In the genomic region with DNA sequence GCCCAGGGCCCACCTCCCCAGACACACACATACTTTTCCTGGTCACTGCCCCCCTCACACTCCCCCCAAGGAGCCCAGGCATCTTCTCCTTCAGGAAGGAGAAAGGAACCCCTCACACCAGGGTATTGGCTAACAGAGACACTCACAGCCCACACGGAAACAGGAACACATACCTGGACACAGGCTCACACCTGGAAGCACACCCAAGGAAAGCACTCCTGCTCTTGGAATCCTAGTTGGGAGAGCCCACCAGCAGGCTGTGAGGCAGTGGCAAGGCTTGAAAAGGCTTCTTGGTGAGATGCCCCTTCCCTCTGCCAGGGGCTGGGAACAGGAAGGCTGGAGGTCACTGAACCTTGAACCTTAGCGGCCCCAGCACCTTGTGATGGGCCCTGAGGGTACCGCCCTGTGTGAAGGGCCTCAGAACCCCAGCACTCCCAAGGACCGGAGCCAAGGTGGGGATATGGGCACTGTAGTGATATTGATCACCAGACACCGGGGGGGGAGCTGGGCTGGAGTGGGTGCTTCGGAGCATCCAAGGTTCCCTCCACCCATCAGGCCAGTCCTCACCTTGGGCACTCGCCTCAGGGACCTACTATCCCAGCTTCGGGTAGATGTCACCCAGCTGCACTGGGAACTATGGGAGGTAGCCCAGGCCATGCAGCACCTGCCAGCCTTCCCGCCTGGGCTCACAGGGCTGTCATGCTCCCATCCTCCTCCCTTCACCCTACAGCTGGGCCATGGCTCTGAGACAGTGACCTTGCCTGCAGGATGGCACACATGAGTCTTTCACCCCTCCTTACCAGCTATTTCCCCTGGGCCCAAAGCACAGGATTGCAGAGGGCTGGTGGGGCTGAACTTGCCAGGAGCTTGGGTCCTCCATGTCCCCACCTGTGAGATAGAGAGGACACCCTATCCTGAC, we compare ENCODE assay signal across 1 cellular context.
TF ChIP-seq lines count a peak whose summit lies in the region.

No MANE protein-coding gene starts in this region.

TF ChIP-seq in WTC11, 78 proteins besides CTCF, POLR2A, EP300 and RAD21 (continued from another document):
- TF ChIP-seq, protein P1, sequence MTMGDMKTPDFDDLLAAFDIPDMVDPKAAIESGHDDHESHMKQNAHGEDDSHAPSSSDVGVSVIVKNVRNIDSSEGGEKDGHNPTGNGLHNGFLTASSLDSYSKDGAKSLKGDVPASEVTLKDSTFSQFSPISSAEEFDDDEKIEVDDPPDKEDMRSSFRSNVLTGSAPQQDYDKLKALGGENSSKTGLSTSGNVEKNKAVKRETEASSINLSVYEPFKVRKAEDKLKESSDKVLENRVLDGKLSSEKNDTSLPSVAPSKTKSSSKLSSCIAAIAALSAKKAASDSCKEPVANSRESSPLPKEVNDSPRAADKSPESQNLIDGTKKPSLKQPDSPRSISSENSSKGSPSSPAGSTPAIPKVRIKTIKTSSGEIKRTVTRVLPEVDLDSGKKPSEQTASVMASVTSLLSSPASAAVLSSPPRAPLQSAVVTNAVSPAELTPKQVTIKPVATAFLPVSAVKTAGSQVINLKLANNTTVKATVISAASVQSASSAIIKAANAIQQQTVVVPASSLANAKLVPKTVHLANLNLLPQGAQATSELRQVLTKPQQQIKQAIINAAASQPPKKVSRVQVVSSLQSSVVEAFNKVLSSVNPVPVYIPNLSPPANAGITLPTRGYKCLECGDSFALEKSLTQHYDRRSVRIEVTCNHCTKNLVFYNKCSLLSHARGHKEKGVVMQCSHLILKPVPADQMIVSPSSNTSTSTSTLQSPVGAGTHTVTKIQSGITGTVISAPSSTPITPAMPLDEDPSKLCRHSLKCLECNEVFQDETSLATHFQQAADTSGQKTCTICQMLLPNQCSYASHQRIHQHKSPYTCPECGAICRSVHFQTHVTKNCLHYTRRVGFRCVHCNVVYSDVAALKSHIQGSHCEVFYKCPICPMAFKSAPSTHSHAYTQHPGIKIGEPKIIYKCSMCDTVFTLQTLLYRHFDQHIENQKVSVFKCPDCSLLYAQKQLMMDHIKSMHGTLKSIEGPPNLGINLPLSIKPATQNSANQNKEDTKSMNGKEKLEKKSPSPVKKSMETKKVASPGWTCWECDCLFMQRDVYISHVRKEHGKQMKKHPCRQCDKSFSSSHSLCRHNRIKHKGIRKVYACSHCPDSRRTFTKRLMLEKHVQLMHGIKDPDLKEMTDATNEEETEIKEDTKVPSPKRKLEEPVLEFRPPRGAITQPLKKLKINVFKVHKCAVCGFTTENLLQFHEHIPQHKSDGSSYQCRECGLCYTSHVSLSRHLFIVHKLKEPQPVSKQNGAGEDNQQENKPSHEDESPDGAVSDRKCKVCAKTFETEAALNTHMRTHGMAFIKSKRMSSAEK (CRISPR knock-in tag; IDR thresholded peaks at IDR 0.05; ENCODE audit: borderline replicate concordance), result no peak
- TF ChIP-seq, protein P2, sequence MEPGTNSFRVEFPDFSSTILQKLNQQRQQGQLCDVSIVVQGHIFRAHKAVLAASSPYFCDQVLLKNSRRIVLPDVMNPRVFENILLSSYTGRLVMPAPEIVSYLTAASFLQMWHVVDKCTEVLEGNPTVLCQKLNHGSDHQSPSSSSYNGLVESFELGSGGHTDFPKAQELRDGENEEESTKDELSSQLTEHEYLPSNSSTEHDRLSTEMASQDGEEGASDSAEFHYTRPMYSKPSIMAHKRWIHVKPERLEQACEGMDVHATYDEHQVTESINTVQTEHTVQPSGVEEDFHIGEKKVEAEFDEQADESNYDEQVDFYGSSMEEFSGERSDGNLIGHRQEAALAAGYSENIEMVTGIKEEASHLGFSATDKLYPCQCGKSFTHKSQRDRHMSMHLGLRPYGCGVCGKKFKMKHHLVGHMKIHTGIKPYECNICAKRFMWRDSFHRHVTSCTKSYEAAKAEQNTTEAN (CRISPR knock-in tag; IDR thresholded peaks at IDR 0.05), result no peak
- TF ChIP-seq, protein P3, sequence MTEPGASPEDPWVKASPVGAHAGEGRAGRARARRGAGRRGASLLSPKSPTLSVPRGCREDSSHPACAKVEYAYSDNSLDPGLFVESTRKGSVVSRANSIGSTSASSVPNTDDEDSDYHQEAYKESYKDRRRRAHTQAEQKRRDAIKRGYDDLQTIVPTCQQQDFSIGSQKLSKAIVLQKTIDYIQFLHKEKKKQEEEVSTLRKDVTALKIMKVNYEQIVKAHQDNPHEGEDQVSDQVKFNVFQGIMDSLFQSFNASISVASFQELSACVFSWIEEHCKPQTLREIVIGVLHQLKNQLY (CRISPR knock-in tag; IDR thresholded peaks at IDR 0.05), result no peak
- TF ChIP-seq, protein P4, sequence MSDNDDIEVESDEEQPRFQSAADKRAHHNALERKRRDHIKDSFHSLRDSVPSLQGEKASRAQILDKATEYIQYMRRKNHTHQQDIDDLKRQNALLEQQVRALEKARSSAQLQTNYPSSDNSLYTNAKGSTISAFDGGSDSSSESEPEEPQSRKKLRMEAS (CRISPR knock-in tag; IDR thresholded peaks at IDR 0.05), result no peak
- TF ChIP-seq NFE2L1 (CRISPR knock-in tag; IDR thresholded peaks at IDR 0.05) (no peak), MYBL2 (CRISPR knock-in tag; IDR thresholded peaks at IDR 0.05) (no peak), ESRRA (CRISPR knock-in tag; IDR thresholded peaks at IDR 0.05; ENCODE audit: borderline replicate concordance) (no peak), KAT7 (CRISPR knock-in tag; IDR thresholded peaks at IDR 0.05; ENCODE audit: borderline replicate concordance) (no peak), PRRX2 (CRISPR knock-in tag; IDR thresholded peaks at IDR 0.05) (no peak), ELF4 (CRISPR knock-in tag; IDR thresholded peaks at IDR 0.05; ENCODE audit: low read depth) (no peak), CREB1 (CRISPR knock-in tag; IDR thresholded peaks at IDR 0.05) (no peak), IRF2 (CRISPR knock-in tag; IDR thresholded peaks at IDR 0.05; ENCODE audit: borderline replicate concordance, low read depth) (no peak), FOXJ3 (CRISPR knock-in tag; IDR thresholded peaks at IDR 0.05; ENCODE audit: borderline replicate concordance) (no peak)
- TF ChIP-seq, protein P5, sequence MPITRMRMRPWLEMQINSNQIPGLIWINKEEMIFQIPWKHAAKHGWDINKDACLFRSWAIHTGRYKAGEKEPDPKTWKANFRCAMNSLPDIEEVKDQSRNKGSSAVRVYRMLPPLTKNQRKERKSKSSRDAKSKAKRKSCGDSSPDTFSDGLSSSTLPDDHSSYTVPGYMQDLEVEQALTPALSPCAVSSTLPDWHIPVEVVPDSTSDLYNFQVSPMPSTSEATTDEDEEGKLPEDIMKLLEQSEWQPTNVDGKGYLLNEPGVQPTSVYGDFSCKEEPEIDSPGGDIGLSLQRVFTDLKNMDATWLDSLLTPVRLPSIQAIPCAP (CRISPR knock-in tag; IDR thresholded peaks at IDR 0.05), result no peak
- TF ChIP-seq, protein P6, sequence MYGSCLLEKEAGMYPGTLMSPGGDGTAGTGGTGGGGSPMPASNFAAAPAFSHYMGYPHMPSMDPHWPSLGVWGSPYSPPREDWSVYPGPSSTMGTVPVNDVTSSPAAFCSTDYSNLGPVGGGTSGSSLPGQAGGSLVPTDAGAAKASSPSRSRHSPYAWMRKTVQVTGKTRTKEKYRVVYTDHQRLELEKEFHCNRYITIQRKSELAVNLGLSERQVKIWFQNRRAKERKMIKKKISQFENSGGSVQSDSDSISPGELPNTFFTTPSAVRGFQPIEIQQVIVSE (CRISPR knock-in tag; IDR thresholded peaks at IDR 0.05; ENCODE audit: borderline replicate concordance), result no peak
- TF ChIP-seq, protein P7, sequence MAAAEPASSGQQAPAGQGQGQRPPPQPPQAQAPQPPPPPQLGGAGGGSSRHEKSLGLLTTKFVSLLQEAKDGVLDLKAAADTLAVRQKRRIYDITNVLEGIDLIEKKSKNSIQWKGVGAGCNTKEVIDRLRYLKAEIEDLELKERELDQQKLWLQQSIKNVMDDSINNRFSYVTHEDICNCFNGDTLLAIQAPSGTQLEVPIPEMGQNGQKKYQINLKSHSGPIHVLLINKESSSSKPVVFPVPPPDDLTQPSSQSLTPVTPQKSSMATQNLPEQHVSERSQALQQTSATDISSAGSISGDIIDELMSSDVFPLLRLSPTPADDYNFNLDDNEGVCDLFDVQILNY (CRISPR knock-in tag; IDR thresholded peaks at IDR 0.05), result no peak
TF ChIP-seq in WTC11: peak in this region for 0.
